ENCODE assay signal across 1 cellular context in genomic region chr11:77140231-77140959, GRCh38.
TF ChIP-seq lines count a peak whose summit lies in the region.

No MANE protein-coding gene starts in this region.

TF ChIP-seq in SK-N-SH, 30 proteins besides CTCF, POLR2A, EP300 and RAD21 (continued from another document):
- no peak for TF ChIP-seq MAX (IDR thresholded peaks at IDR 0.05; ENCODE audit: low read depth)
